Comparison of ENCODE assay signal across 15 cellular contexts in genomic region chr5:32714836-32715235, GRCh38. TPM values are rescaled to one million over a fixed set of nuclear protein-coding genes. Genes with fewer than 3 reads are reported as not detected.
DNase-seq lines count a peak whose midpoint lies in the region; ATAC-seq and TF ChIP-seq lines count a peak whose summit lies in the region.
"Had no signal": no experiment of that assay in that cellular context is flagged by ENCODE, and none has a peak within 500 bp of the region (broad histone marks: within the 10 kb centered on the region; RNA-seq: fewer than 3 reads in every experiment).

No MANE protein-coding gene starts in this region.

- H3K4me3 ChIP-seq in choroid plexus epithelial cell (ENCODE audit: low read depth, low read length) (no peak overlapping the region), muscle layer of colon (ENCODE audit: low read depth in 1 of 2, low read length in 2 of 2) (peak overlapping the region in 1 of 2 donors; percentile 59), thoracic aorta (peak overlapping the region; percentile 91)
- H3K4me3 ChIP-seq: BLaER1, SK-N-MC had no signal

- DNase-seq in choroid plexus epithelial cell (ENCODE audit: low read depth) = peak; percentile 67
- no peak for DNase-seq in thoracic aorta (ENCODE audit: low spot score)
- DNase-seq: activated effector memory CD4-positive, alpha-beta T cell treated with anti-CD3 and anti-CD28 coated beads, Interleukin-2, amount 50 U/mL, for 16 hours; foreskin fibroblast; GF-D8; NCI-H1436 treated with DMSO at 0.1 percent for 48 hours; NCI-H2171; Peyer's patch had no signal

- H3K36me3 ChIP-seq in muscle layer of colon (ENCODE audit: insufficient read depth, low read length) (no peaks in the 10 kb centered on the region), thoracic aorta (no peaks in the 10 kb centered on the region)
- H3K36me3 ChIP-seq: BLaER1, Peyer's patch had no signal

- peaks cover 0 to 14% of the 10 kb centered on the region in 2 donors for H3K27me3 ChIP-seq in muscle layer of colon (ENCODE audit: control insufficient read depth in 1 of 2, insufficient read depth in 2 of 2, low read length in 2 of 2)
- no peaks in the 10 kb centered on the region for H3K27me3 ChIP-seq in thoracic aorta (replicated peaks; ENCODE audit: insufficient read depth)

- ATAC-seq in HG02610 (IDR thresholded peaks at IDR 0.05; ENCODE audit: unreplicated experiment) = peak; percentile 46
- no peak for ATAC-seq in thoracic aorta (ENCODE audit: insufficient number of reproducible peaks, low FRiP score, low read depth)
- ATAC-seq in HG03135 (IDR thresholded peaks at IDR 0.05; ENCODE audit: unreplicated experiment) = no peak
- no peak for ATAC-seq in GM21576 (IDR thresholded peaks at IDR 0.05; ENCODE audit: unreplicated experiment)
- ATAC-seq in HG03520 (IDR thresholded peaks at IDR 0.05; ENCODE audit: unreplicated experiment) = no peak

- H3K27ac ChIP-seq in muscle layer of colon (ENCODE audit: low read depth, low read length) (no peak overlapping the region), thoracic aorta (peak overlapping the region; percentile 71 to 79)
- H3K27ac ChIP-seq: BLaER1, SK-N-MC had no signal

- H3K9me3 ChIP-seq in muscle layer of colon (ENCODE audit: low read length) (no peaks in the 10 kb centered on the region), thoracic aorta (peaks cover 7% of the 10 kb centered on the region)
- H3K9me3 ChIP-seq: Peyer's patch had no signal

- peak overlapping the region; percentile 73 for H3K9ac ChIP-seq in muscle layer of colon (ENCODE audit: low read length)
- H3K9ac ChIP-seq: BLaER1 had no signal

- H3K4me1 ChIP-seq in muscle layer of colon (ENCODE audit: insufficient read depth, low read length) (peaks cover 8% of the 10 kb centered on the region), thoracic aorta (ENCODE audit: control insufficient read depth in 1 of 2, low read depth in 2 of 2) (peaks cover 0 to 12% of the 10 kb centered on the region in 2 donors)
- H3K4me1 ChIP-seq: BLaER1 had no signal

- TF ChIP-seq CTCF in choroid plexus epithelial cell (conservative IDR thresholded peaks at IDR 0.05; ENCODE audit: low read depth, low read length) (no peak), thoracic aorta (IDR thresholded peaks at IDR 0.05) (no peak)

RNA-seq across cellular contexts. Expression of gene NPR3, which starts 3.7 kb away (rescaled TPM):
- 10 to 100 TPM; 25.7 to 34.3 TPM for total RNA-seq in thoracic aorta
